17 cellular contexts compared by ENCODE assay signal in the genomic region with DNA sequence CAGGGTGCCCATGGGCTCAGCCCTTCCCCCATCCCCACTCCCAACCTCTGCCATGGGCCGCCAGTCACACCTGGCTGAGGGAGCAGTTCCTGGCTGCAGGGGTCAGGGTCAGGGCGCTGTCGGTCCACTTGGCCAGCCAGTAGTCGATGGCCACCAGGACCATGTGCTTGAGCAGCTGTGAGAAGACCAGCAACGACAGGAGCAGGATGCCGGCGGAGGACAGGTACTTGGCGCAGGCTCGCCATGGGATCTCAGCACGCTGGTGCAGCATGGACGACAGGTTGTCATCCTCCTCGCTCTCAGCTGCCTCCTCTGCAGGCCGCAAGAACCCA. TPM values are rescaled to one million over a fixed set of nuclear protein-coding genes. Genes with fewer than 3 reads are reported as not detected.
DNase-seq lines count a peak whose midpoint lies in the region; ATAC-seq and TF ChIP-seq lines count a peak whose summit lies in the region.
"Had no signal": no experiment of that assay in that cellular context is flagged by ENCODE, and none has a peak within 500 bp of the region (broad histone marks: within the 10 kb centered on the region; RNA-seq: fewer than 3 reads in every experiment).

No MANE protein-coding gene starts in this region.

- H3K9ac ChIP-seq in NT2/D1 (ENCODE audit: insufficient read length, low read depth), result peak overlapping the region; percentile 5

- H3K27me3 ChIP-seq in NT2/D1 (ENCODE audit: insufficient read depth, insufficient read length), result no peaks in the 10 kb centered on the region
- H3K27me3 ChIP-seq in prostate gland (replicated peaks; ENCODE audit: insufficient read depth), result no peaks in the 10 kb centered on the region
- H3K27me3 ChIP-seq in tibial artery, result no peaks in the 10 kb centered on the region
- H3K27me3 ChIP-seq in osteoblast (ENCODE audit: insufficient read depth, low read length), result peaks cover 9% of the 10 kb centered on the region

- H3K9me3 ChIP-seq in NT2/D1 (ENCODE audit: insufficient read depth, low read length), result no peaks in the 10 kb centered on the region
- H3K9me3 ChIP-seq in prostate gland, result no peaks in the 10 kb centered on the region
- no peaks in the 10 kb centered on the region for H3K9me3 ChIP-seq in tibial artery
- no peaks in the 10 kb centered on the region for H3K9me3 ChIP-seq in osteoblast (ENCODE audit: low read depth, low read length)

- TF ChIP-seq CTCF in prostate gland (IDR thresholded peaks at IDR 0.05), result no peak
- TF ChIP-seq CTCF in tibial artery (IDR thresholded peaks at IDR 0.05), result no peak
- no peak for TF ChIP-seq CTCF in osteoblast (IDR thresholded peaks at IDR 0.05; ENCODE audit: extremely low read depth, low read depth, low read length)

- H3K27ac ChIP-seq in cingulate gyrus (ENCODE audit: low read depth, low read length) (peak overlapping the region; percentile 74), prostate gland (peak overlapping the region; percentile 60 to 82), tibial artery (peak overlapping the region; percentile 62 to 78), osteoblast (ENCODE audit: low read depth, low read length) (no peak overlapping the region)

- no peak overlapping the region for H3K4me3 ChIP-seq in NT2/D1 (ENCODE audit: insufficient read length, low read depth)
- no peak overlapping the region for H3K4me3 ChIP-seq in prostate gland
- no peak overlapping the region for H3K4me3 ChIP-seq in tibial artery
- H3K4me3 ChIP-seq in osteoblast (ENCODE audit: insufficient read depth, low read length), result no peak overlapping the region
- H3K4me3 ChIP-seq: K562 had no signal

- ATAC-seq in HG03439 (IDR thresholded peaks at IDR 0.05; ENCODE audit: unreplicated experiment), result no peak

- H2AFZ ChIP-seq in osteoblast (ENCODE audit: low read length), result no peak overlapping the region

- TF ChIP-seq POLR2A in prostate gland (IDR thresholded peaks at IDR 0.05), result no peak

- DNase-seq in NT2/D1 (ENCODE audit: low read depth, low spot score) (no peak), prostate gland (ENCODE audit: low spot score) (no peak), tibial artery (no peak), osteoblast (ENCODE audit: insufficient read length, low spot score, missing footprints) (no peak)
- DNase-seq in central memory CD4-positive, alpha-beta T cell, result no peak
- DNase-seq: ACHN; CD8-positive, alpha-beta memory T cell; DND-41; GDM1; GOT3; NCI-H1092 treated with DMSO at 0.1 percent for 48 hours; NCI-H1694 treated with DMSO at 0.1 percent for 48 hours; NK-92 treated with Interleukin-12 subunit alpha and Interleukin-12 subunit beta, amount 100 ng/mL, for 24 hours had no signal

- intact Hi-C loops in prostate gland (cut with DNase I), result no loop called here
- intact Hi-C loops in tibial artery (cut with DNase I; ENCODE audit: low total_unique reads), result loop anchor here (2.0 kb wide), 1 partner anchor 20 kb away; no protein-coding TSS in a partner anchor

- H3K36me3 ChIP-seq in NT2/D1 (ENCODE audit: insufficient read depth, insufficient read length, low read length) (no peaks in the 10 kb centered on the region), prostate gland (no peaks in the 10 kb centered on the region), tibial artery (no peaks in the 10 kb centered on the region), osteoblast (ENCODE audit: insufficient read depth, low read length) (no peaks in the 10 kb centered on the region)

- H3K4me2 ChIP-seq in osteoblast (ENCODE audit: insufficient read depth, low read length), result no peak overlapping the region

- H3K4me1 ChIP-seq in NT2/D1 (ENCODE audit: insufficient read depth, insufficient read length), result peaks cover 2% of the 10 kb centered on the region
- H3K4me1 ChIP-seq in prostate gland (replicated peaks), result peaks cover 9% of the 10 kb centered on the region
- peaks cover 0 to 22% (median 19%) of the 10 kb centered on the region in 4 donors for H3K4me1 ChIP-seq in tibial artery
- peaks cover 9% of the 10 kb centered on the region for H3K4me1 ChIP-seq in osteoblast (ENCODE audit: insufficient read depth, low read length)

- WGBS in prostate gland, result 92% methylated on average over 13 of the region's 13 CpGs

- no peaks in the 10 kb centered on the region for H3K79me2 ChIP-seq in osteoblast (ENCODE audit: insufficient read depth, low read length)

- H4K20me1 ChIP-seq in osteoblast (ENCODE audit: insufficient read depth, low read length), result no peaks in the 10 kb centered on the region

RNA-seq across cellular contexts. Expression of gene KCNJ11, which starts 18.3 kb away (rescaled TPM):
- 10 to 100 TPM in 1 of 2 donors, 1 to 10 TPM in 1; 5.5 to 10.3 TPM for total RNA-seq in prostate gland
- under 0.01 TPM in 1 of 2 replicates, not detected in the other for total RNA-seq in osteoblast
- total RNA-seq: M059J had no signal

RNA-seq across cellular contexts. Expression of gene NCR3LG1, which starts 55.2 kb away (rescaled TPM):
- total RNA-seq in prostate gland (1 to 10 TPM in 1 of 2 donors, under 1 TPM in 1; 0.41 to 5.9 TPM), osteoblast (26.4 and 26.5 TPM in 2 replicates)
